Comparison of ENCODE assay signal across 10 cellular contexts in genomic region chr1:243230914-243231313, GRCh38. TPM values are rescaled to one million over a fixed set of nuclear protein-coding genes. Genes with fewer than 3 reads are reported as not detected.
DNase-seq lines count a peak whose midpoint lies in the region; ATAC-seq and TF ChIP-seq lines count a peak whose summit lies in the region.
"Had no signal": no experiment of that assay in that cellular context is flagged by ENCODE, and none has a peak within 500 bp of the region (broad histone marks: within the 10 kb centered on the region; RNA-seq: fewer than 3 reads in every experiment).

No MANE protein-coding gene starts in this region.

- CTCF ChIA-PET in mammary epithelial cell (lab: Charles Lee; ENCODE audit: low non-redundant PET): interaction anchor here (0.6 kb wide), 1 partner anchor 16 kb away, joined by 6 read pairs; no protein-coding TSS in a partner anchor

- dilution Hi-C loops in mammary epithelial cell (cut with HindIII; ENCODE audit: low sequenced_read_pairs): no loop called here

- H3K4me2 ChIP-seq in mammary epithelial cell (ENCODE audit: insufficient read depth, low read depth, low read length): no peak overlapping the region

- in situ Hi-C loops in mammary epithelial cell (cut with MboI; ENCODE audit: low sequenced_read_pairs in 2 of 2): no loop called here

- H2AFZ ChIP-seq in mammary epithelial cell (ENCODE audit: low read depth, low read length): no peak overlapping the region

- peaks cover 7% of the 10 kb centered on the region for H3K9me3 ChIP-seq in mammary epithelial cell (replicated peaks; ENCODE audit: insufficient read depth, low read length)

- BruUV-seq in mammary epithelial cell (replicated peaks; lab: Mats Ljungman, UMichigan): no TSS peak

- no peak overlapping the region for H3K27ac ChIP-seq in mammary epithelial cell (ENCODE audit: insufficient read depth, low read depth, low read length)

- H3K79me2 ChIP-seq in mammary epithelial cell (ENCODE audit: insufficient read depth, low read length): peaks cover 79% of the 10 kb centered on the region

- H3K27me3 ChIP-seq in mammary epithelial cell (ENCODE audit: insufficient read depth, low read length): no peaks in the 10 kb centered on the region

- H3K4me1 ChIP-seq in mammary epithelial cell (ENCODE audit: insufficient read depth, low read length): no peaks in the 10 kb centered on the region

- no peak for TF ChIP-seq CTCF in mammary epithelial cell (conservative IDR thresholded peaks at IDR 0.05 in 1 of 2, IDR thresholded peaks at IDR 0.05 in 1 of 2; ENCODE audit: extremely low read depth in 1 of 2, insufficient read depth in 1 of 2, low read depth in 1 of 2, low read length in 2 of 2)

- intact Hi-C loops in mammary epithelial cell (cut with micrococcal nuclease): no loop called here

- no peak overlapping the region for H3K9ac ChIP-seq in mammary epithelial cell (ENCODE audit: insufficient read depth, low read length)

- H3K36me3 ChIP-seq in mammary epithelial cell (ENCODE audit: insufficient read depth, low read length): no peaks in the 10 kb centered on the region

- DNase-seq in A172 (ENCODE audit: low spot score): peak; percentile 39
- DNase-seq in DMS53 treated with DMSO at 0.1 percent for 48 hours (lab: John Stamatoyannopoulos, UW; ENCODE audit: unreplicated experiment): peak; percentile 31
- peak; percentile 30 for DNase-seq in NCI-H2227 treated with DMSO at 0.1 percent for 48 hours (lab: John Stamatoyannopoulos, UW)
- DNase-seq in mammary epithelial cell: peak; percentile 21
- DNase-seq in germinal center (ENCODE audit: low spot score): no peak
- DNase-seq: nephron progenitor cell; stimulated activated CD4-positive, alpha-beta T cell treated with anti-CD3 and anti-CD28 coated beads, Interleukin-2, amount 100 ng/mL, for 48 hours had no signal

- H3K4me3 ChIP-seq in mammary epithelial cell (replicated peaks in 1 of 3; ENCODE audit: insufficient read depth in 1 of 3, low read depth in 2 of 3, low read length in 3 of 3): no peak overlapping the region

- H4K20me1 ChIP-seq in mammary epithelial cell (ENCODE audit: insufficient read depth, low read length): no peaks in the 10 kb centered on the region

- no peak for ATAC-seq in GM18511 (IDR thresholded peaks at IDR 0.05; ENCODE audit: unreplicated experiment)
- ATAC-seq in GM21737 (IDR thresholded peaks at IDR 0.05; ENCODE audit: unreplicated experiment): no peak
- no peak for ATAC-seq in GM18873 (IDR thresholded peaks at IDR 0.05; ENCODE audit: low FRiP score, unreplicated experiment)

RNA-seq across cellular contexts. Expression of gene CEP170, which starts 24.2 kb away (rescaled TPM):
- 139 and 179 TPM in 2 replicates for total RNA-seq in A172 (2014; rRNA removed; shearing (Covaris generic))
- total RNA-seq in mammary epithelial cell: 10 to 100 TPM; 64.6 to 75.7 TPM
- 23.9 TPM for polyA plus RNA-seq in mammary epithelial cell
- 73.6 TPM for polyA minus RNA-seq in mammary epithelial cell

RNA-seq across cellular contexts. Expression of gene SDCCAG8, which starts 24.9 kb away (rescaled TPM):
- 40.9 and 65.9 TPM in 2 replicates for total RNA-seq in A172 (2014; rRNA removed; shearing (Covaris generic))
- 10 to 100 TPM; 34.7 to 42.1 TPM for total RNA-seq in mammary epithelial cell
- polyA plus RNA-seq in mammary epithelial cell: 22.4 TPM
- polyA minus RNA-seq in mammary epithelial cell: 33.5 TPM
